Comparison of ENCODE assay signal across 1 cellular context in genomic region chr1:110407260-110408210, GRCh38.
A peak's percentile ranks its signal among the peaks of the same experiment; 100 is the strongest.
TF ChIP-seq lines count a peak whose summit lies in the region.

TSS of gene LAMTOR5 (minus strand) at chr1:110407694. CDS start at chr1:110407620, 74 bp downstream.

TF ChIP-seq in K562, 482 proteins besides CTCF, POLR2A, EP300 and RAD21 (continued from another document):
- peak; percentile 99 for TF ChIP-seq ZNF407 (IDR thresholded peaks at IDR 0.05; ENCODE audit: low read depth)
- TF ChIP-seq SMARCE1 (IDR thresholded peaks at IDR 0.05): no peak; the same call in 1 of the 2 replicates
- TF ChIP-seq ARID4B (CRISPR knock-in tag; IDR thresholded peaks at IDR 0.05): peak; percentile 99
- no peak for TF ChIP-seq BRF2 (IDR thresholded peaks at IDR 0.05; ENCODE audit: borderline replicate concordance, insufficient read depth, insufficient read length)
- TF ChIP-seq TRIM24 (IDR thresholded peaks at IDR 0.05): peak in 1 of 2 experiments; percentile 81; a peak in 1 of 4 replicates
- TF ChIP-seq ETV6 (IDR thresholded peaks at IDR 0.05; ENCODE audit: borderline replicate concordance in 1 of 2, low read depth in 2 of 2, low read length in 1 of 2): 0 out of 4 replicates have a peak, but pooled peaks of 1 of the 2 experiments have one; percentile 38
- peak; percentile 17; the same call in 1 of the 2 replicates for TF ChIP-seq ETV6 (CRISPR knock-in tag; IDR thresholded peaks at IDR 0.05; ENCODE audit: borderline replicate concordance)
- no peak for TF ChIP-seq PPARD (CRISPR knock-in tag; IDR thresholded peaks at IDR 0.05)
- TF ChIP-seq ZC3H4 (CRISPR knock-in tag; IDR thresholded peaks at IDR 0.05; ENCODE audit: borderline replicate concordance): no peak; the same call in 1 of the 2 replicates
- TF ChIP-seq NR2F6 (CRISPR knock-in tag; IDR thresholded peaks at IDR 0.05): no peak
- peak in 1 of 2 experiments; percentile 90; a peak in 2 of 4 replicates for TF ChIP-seq FOXA3 (CRISPR knock-in tag; conservative IDR thresholded peaks at IDR 0.05 in 1 of 2, IDR thresholded peaks at IDR 0.05 in 1 of 2)
- TF ChIP-seq ESRRA (IDR thresholded peaks at IDR 0.05; ENCODE audit: borderline replicate concordance, low read depth): peak; percentile 99
- no peak for TF ChIP-seq ZNF140 (CRISPR knock-in tag; IDR thresholded peaks at IDR 0.05)
- peak; percentile 26; the same call in 1 of the 2 replicates for TF ChIP-seq FOSL1 (tag; conservative IDR thresholded peaks at IDR 0.05)
- no peak for TF ChIP-seq MCM3 (IDR thresholded peaks at IDR 0.05)
- peak; percentile 95 for TF ChIP-seq MYC (IDR thresholded peaks at IDR 0.05; ENCODE audit: low read depth, low read length)
- peak; percentile 71 for TF ChIP-seq MYC (CRISPR knock-in tag; IDR thresholded peaks at IDR 0.05; ENCODE audit: borderline replicate concordance, low read depth)
- TF ChIP-seq TARDBP (IDR thresholded peaks at IDR 0.05): peak; percentile 85
- no peak; the same call in 1 of the 2 replicates for TF ChIP-seq TCF3 (CRISPR knock-in tag; IDR thresholded peaks at IDR 0.05)
- TF ChIP-seq TBP (optimal IDR thresholded peaks at IDR 0.05; ENCODE audit: low read depth, low read length): peak; percentile 95
- peak in 1 of 2 experiments; percentile 72; a peak in 2 of 4 replicates for TF ChIP-seq CSDE1 (IDR thresholded peaks at IDR 0.05)
- TF ChIP-seq NR2C2 (CRISPR knock-in tag; IDR thresholded peaks at IDR 0.05): peak; percentile 92
- TF ChIP-seq NR2C2 (tag; IDR thresholded peaks at IDR 0.05): peak; percentile 96
- TF ChIP-seq TAF15 (IDR thresholded peaks at IDR 0.05; ENCODE audit: low read depth, low read length): no peak
- no peak for TF ChIP-seq PHB2 (IDR thresholded peaks at IDR 0.05; ENCODE audit: low read depth)
- no peak for TF ChIP-seq MYBL2 (IDR thresholded peaks at IDR 0.05; ENCODE audit: low read depth)
- 0 out of 2 replicates have a peak, but pooled peaks have one; percentile 24 for TF ChIP-seq MYBL2 (CRISPR knock-in tag; IDR thresholded peaks at IDR 0.05; ENCODE audit: borderline replicate concordance)
- peak in 1 of 2 experiments; percentile 98; a peak in 3 of 4 replicates for TF ChIP-seq HDAC1 (IDR thresholded peaks at IDR 0.05)
- peak; percentile 89 for TF ChIP-seq ZNF511 (CRISPR knock-in tag; IDR thresholded peaks at IDR 0.05)
- no peak for TF ChIP-seq ZNF165 (CRISPR knock-in tag; IDR thresholded peaks at IDR 0.05; ENCODE audit: borderline replicate concordance)
- TF ChIP-seq AFF1 (IDR thresholded peaks at IDR 0.05; ENCODE audit: low read depth in 1 of 2, partially characterized antibody in 2 of 2): peak; percentile 22 to 58
- peak in 1 of 2 experiments; percentile 97; a peak in 3 of 4 replicates for TF ChIP-seq SIN3A (IDR thresholded peaks at IDR 0.05; ENCODE audit: borderline replicate concordance in 2 of 2, control insufficient read depth in 1 of 2, low read depth in 2 of 2, low read length in 2 of 2)
- no peak for TF ChIP-seq ZNF584 (CRISPR knock-in tag; IDR thresholded peaks at IDR 0.05; ENCODE audit: low read depth)
- peak; percentile 64 for TF ChIP-seq NFIC (IDR thresholded peaks at IDR 0.05)
- TF ChIP-seq PCBP2 (IDR thresholded peaks at IDR 0.05; ENCODE audit: low read depth, low read length, poor library complexity, severe bottlenecking): no peak
